Comparison of ENCODE assay signal across 8 cellular contexts in the genomic region with DNA sequence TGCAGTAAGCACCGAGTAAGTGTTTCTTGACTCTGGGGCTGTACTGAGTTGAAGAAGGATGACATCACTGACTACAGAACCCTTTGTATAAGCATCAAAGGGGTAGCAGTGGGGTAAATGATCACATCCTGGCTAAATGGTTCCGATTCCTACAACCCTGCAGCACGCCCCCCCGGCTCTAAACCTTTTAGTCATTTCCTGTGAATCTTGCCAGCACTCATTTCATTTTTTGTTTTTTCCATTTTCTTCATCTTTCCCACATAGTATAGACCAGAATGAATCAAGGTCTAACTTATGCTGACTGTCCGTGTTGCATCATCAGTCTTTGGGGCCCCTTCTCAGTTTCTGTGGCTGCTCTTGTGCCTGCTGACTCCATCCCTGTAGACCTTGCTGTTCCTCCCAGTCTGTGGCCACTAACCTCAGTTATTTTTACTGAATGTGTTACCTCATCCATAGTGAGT.
DNase-seq lines count a peak whose midpoint lies in the region; ATAC-seq, FAIRE-seq and TF ChIP-seq lines count a peak whose summit lies in the region.

No MANE protein-coding gene starts in this region.

- no peaks in the 10 kb centered on the region for H3K27me3 ChIP-seq in bronchial epithelial cell (ENCODE audit: control insufficient read depth, insufficient read depth, low read length)
- H3K27me3 ChIP-seq in SJCRH30, result no peaks in the 10 kb centered on the region

- H3K4me3 ChIP-seq in GM12865 (ENCODE audit: low read depth, low read length) (no peak overlapping the region), bronchial epithelial cell (ENCODE audit: low read depth, low read length) (no peak overlapping the region), SJCRH30 (no peak overlapping the region)

- no peak overlapping the region for H3K27ac ChIP-seq in SJCRH30

- FAIRE-seq in bronchial epithelial cell (lab: Jason Lieb, UNC), result no peak

- no peak for ATAC-seq in HG03354 (IDR thresholded peaks at IDR 0.05; ENCODE audit: poor library complexity, severe bottlenecking, unreplicated experiment)

- H3K36me3 ChIP-seq in bronchial epithelial cell (ENCODE audit: control insufficient read depth, insufficient read depth, low read length) (no peaks in the 10 kb centered on the region), SJCRH30 (no peaks in the 10 kb centered on the region)

- TF ChIP-seq CTCF in GM12865 (IDR thresholded peaks at IDR 0.05; ENCODE audit: insufficient read depth, low read depth, low read length, missing control alignments), result no peak
- no peak for TF ChIP-seq CTCF in bronchial epithelial cell (IDR thresholded peaks at IDR 0.05; ENCODE audit: insufficient read depth, low read length, severe bottlenecking)

- DNase-seq in GM12865 (ENCODE audit: low read depth) (peak; percentile 4), T-helper 22 cell (ENCODE audit: low read depth) (peak; percentile 7), bronchial epithelial cell (ENCODE audit: low read depth) (peak; percentile 74), NCI-H2107 treated with DMSO at 0.1 percent for 48 hours (lab: John Stamatoyannopoulos, UW; ENCODE audit: unreplicated experiment) (no peak), erythroblast (lab: John Stamatoyannopoulos, UW) (no peak), SJCRH30 (no peak)
- peak; percentile 39 to 75 (median 51) for DNase-seq in stimulated activated CD4-positive, alpha-beta T cell treated with anti-CD3 and anti-CD28 coated beads, Interleukin-1b, Interleukin-23, amount 100 ng/mL, for 24 hours (ENCODE audit: low read depth in 4 of 4, low spot score in 1 of 4)

- no peak for TF ChIP-seq POLR2A in erythroblast (IDR thresholded peaks at IDR 0.05; ENCODE audit: low read length)

- H3K9me3 ChIP-seq in SJCRH30 (replicated peaks), result no peaks in the 10 kb centered on the region

- H3K4me1 ChIP-seq in SJCRH30, result no peaks in the 10 kb centered on the region

Comparison
In these comparisons a context has a peak if more than half of its experiments do, and no peak if none do; other contexts are left out.
1. DNase-seq: peak in GM12865 (single experiment), T-helper 22 cell (single experiment), bronchial epithelial cell (single experiment) and stimulated activated CD4-positive, alpha-beta T cell treated with anti-CD3 and anti-CD28 coated beads, Interleukin-1b, Interleukin-23, amount 100 ng/mL, for 24 hours (4 of 4); none in NCI-H2107 treated with DMSO at 0.1 percent for 48 hours (single experiment), erythroblast (0 of 2) and SJCRH30 (0 of 2).